8 cellular contexts compared by ENCODE assay signal in genomic region chr1:8096105-8097011, GRCh38.
A peak's percentile ranks its signal among the peaks of the same experiment; 100 is the strongest.
DNase-seq lines count a peak whose midpoint lies in the region; ATAC-seq and TF ChIP-seq lines count a peak whose summit lies in the region.

No MANE protein-coding gene starts in this region.

- peak overlapping the region; percentile 92 for H3K27ac Mint-ChIP-seq in stimulated activated naive CD8-positive, alpha-beta T cell treated with anti-CD3 and anti-CD28 coated beads, Interleukin-15, Interleukin-2, amounts not matched to agents 100 ng/mL and 50 ng/mL, for 24 hours

- no peaks in the 10 kb centered on the region for H3K9me3 Mint-ChIP-seq in stimulated activated naive CD8-positive, alpha-beta T cell treated with anti-CD3 and anti-CD28 coated beads, Interleukin-15, Interleukin-2, amounts not matched to agents 100 ng/mL and 50 ng/mL, for 24 hours

- no peaks in the 10 kb centered on the region for H3K36me3 Mint-ChIP-seq in stimulated activated naive CD8-positive, alpha-beta T cell treated with anti-CD3 and anti-CD28 coated beads, Interleukin-15, Interleukin-2, amounts not matched to agents 100 ng/mL and 50 ng/mL, for 24 hours (ENCODE audit: low read depth)

- H3K4me1 Mint-ChIP-seq in stimulated activated naive CD8-positive, alpha-beta T cell treated with anti-CD3 and anti-CD28 coated beads, Interleukin-15, Interleukin-2, amounts not matched to agents 100 ng/mL and 50 ng/mL, for 24 hours (ENCODE audit: low read depth): peaks cover 47% of the 10 kb centered on the region

- no peaks in the 10 kb centered on the region for H3K36me3 ChIP-seq in right lobe of liver
- H3K36me3 ChIP-seq in effector memory CD4-positive, alpha-beta T cell (ENCODE audit: control insufficient read depth, insufficient read depth, low read length): no peaks in the 10 kb centered on the region

- in situ Hi-C loops in astrocyte of the cerebellum (cut with HindIII; ENCODE audit: low sequenced_read_pairs): no loop called here

- peaks cover 0 to 49% (median 23%) of the 10 kb centered on the region in 4 donors for H3K4me1 ChIP-seq in right lobe of liver
- H3K4me1 ChIP-seq in effector memory CD4-positive, alpha-beta T cell (ENCODE audit: control insufficient read depth, insufficient read depth, low read length, poor library complexity, severe bottlenecking): peaks cover 7% of the 10 kb centered on the region

- WGBS in right lobe of liver (ENCODE audit: insufficient coverage, low coverage, low lambda C conversion rate, missing lambda C conversion rate): 24% methylated on average over 12 of the region's 12 CpGs

- H3K27ac ChIP-seq in right lobe of liver: peak overlapping the region; percentile 71 to 82 (median 80)
- no peak overlapping the region for H3K27ac ChIP-seq in effector memory CD4-positive, alpha-beta T cell (ENCODE audit: insufficient read depth, low read length, poor library complexity, severe bottlenecking)

- DNase-seq in stimulated activated naive CD8-positive, alpha-beta T cell treated with anti-CD3 and anti-CD28 coated beads, Interleukin-15, Interleukin-2, amounts not matched to agents 100 U/mL and 50 U/mL, for 24 hours: no peak
- DNase-seq in astrocyte of the cerebellum (ENCODE audit: low read depth) (peak; percentile 60), right lobe of liver (no peak), mesenteric fat pad (ENCODE audit: low spot score) (no peak), GF-D8 (lab: John Stamatoyannopoulos, UW) (no peak), COLO668 (lab: John Stamatoyannopoulos, UW; ENCODE audit: unreplicated experiment) (no peak)
- DNase-seq in effector memory CD4-positive, alpha-beta T cell: no peak

- no peak for ATAC-seq in stimulated activated naive CD8-positive, alpha-beta T cell treated with anti-CD3 and anti-CD28 coated beads, Interleukin-15, Interleukin-2, amounts not matched to agents 100 U/mL and 50 U/mL, for 24 hours
- ATAC-seq in right lobe of liver: peak; percentile 43 to 70 (median 56)

- intact Hi-C loops in right lobe of liver (cut with DNase I): no loop called here

- TF ChIP-seq CTCF in astrocyte of the cerebellum (IDR thresholded peaks at IDR 0.05; ENCODE audit: low read depth, low read length, missing control alignments) (no peak), right lobe of liver (IDR thresholded peaks at IDR 0.05) (no peak)

- no peaks in the 10 kb centered on the region for H3K27me3 ChIP-seq in right lobe of liver
- no peaks in the 10 kb centered on the region for H3K27me3 ChIP-seq in effector memory CD4-positive, alpha-beta T cell (replicated peaks; ENCODE audit: control insufficient read depth, insufficient read depth, low read length, poor library complexity, severe bottlenecking)

- peaks cover 18% of the 10 kb centered on the region for H3K27me3 Mint-ChIP-seq in stimulated activated naive CD8-positive, alpha-beta T cell treated with anti-CD3 and anti-CD28 coated beads, Interleukin-15, Interleukin-2, amounts not matched to agents 100 ng/mL and 50 ng/mL, for 24 hours

- TF ChIP-seq POLR2A in right lobe of liver (IDR thresholded peaks at IDR 0.05): no peak

- H3K4me3 ChIP-seq in astrocyte of the cerebellum (ENCODE audit: low read depth, low read length) (no peak overlapping the region), right lobe of liver (no peak overlapping the region)
- no peak overlapping the region for H3K4me3 ChIP-seq in effector memory CD4-positive, alpha-beta T cell (ENCODE audit: insufficient read depth, low read depth, low read length, poor library complexity, severe bottlenecking)

- H3K9me3 ChIP-seq in right lobe of liver: no peaks in the 10 kb centered on the region
- H3K9me3 ChIP-seq in effector memory CD4-positive, alpha-beta T cell (ENCODE audit: control insufficient read depth, low read length): no peaks in the 10 kb centered on the region

- H3K4me3 Mint-ChIP-seq in stimulated activated naive CD8-positive, alpha-beta T cell treated with anti-CD3 and anti-CD28 coated beads, Interleukin-15, Interleukin-2, amounts not matched to agents 100 ng/mL and 50 ng/mL, for 24 hours: no peak overlapping the region
